Comparison of ENCODE assay signal across 17 cellular contexts in the genomic region with DNA sequence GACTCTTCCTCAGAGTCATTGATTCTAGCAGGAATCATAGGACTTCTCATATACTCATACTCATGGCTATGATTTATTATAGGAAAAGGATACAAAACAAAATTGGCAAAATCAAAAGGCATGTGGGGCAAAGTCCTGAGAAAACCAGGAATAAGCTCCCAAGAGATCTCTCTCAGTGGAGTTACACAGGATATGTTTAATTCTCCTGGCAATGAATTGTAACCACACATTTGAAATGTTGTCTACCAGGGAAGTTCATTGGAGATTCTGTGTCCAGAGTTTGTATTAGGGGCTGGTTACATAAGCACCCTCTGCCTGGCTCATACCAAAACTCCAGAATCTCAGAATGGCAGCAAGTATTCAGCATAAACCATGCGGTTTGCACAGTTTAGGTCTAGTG.
"Had no signal": no experiment of that assay in that cellular context is flagged by ENCODE, and none has a peak within 500 bp of the region (broad histone marks: within the 10 kb centered on the region; RNA-seq: fewer than 3 reads in every experiment).

No MANE protein-coding gene starts in this region.

- H2AFZ ChIP-seq: PC-9 had no signal

- H3K4me2 ChIP-seq: PC-9 had no signal

- DNase-seq: activated CD4-positive, alpha-beta T cell treated with anti-CD3 and anti-CD28 coated beads for 4 hours; activated CD4-positive, alpha-beta T cell treated with anti-CD3 and anti-CD28 coated beads, Interleukin-2, amount 50 U/mL, for 4 hours; activated CD8-positive, alpha-beta memory T cell treated with anti-CD3 and anti-CD28 coated beads, Interleukin-2, amount 50 U/mL, for 48 hours; activated CD8-positive, alpha-beta T cell treated with anti-CD3 and anti-CD28 coated beads, Interleukin-2, amount 10 ng/mL, durations not matched to agents 7 days and 5 days; activated effector memory CD4-positive, alpha-beta T cell treated with anti-CD3 and anti-CD28 coated beads, Interleukin-2, amount 50 U/mL, for 16 hours; activated naive CD4-positive, alpha-beta T cell treated with Interleukin-2 at 50 U/mL for 16 hours; activated naive CD8-positive, alpha-beta T cell treated with anti-CD3 and anti-CD28 coated beads, Interleukin-2, amount 50 U/mL, for 24 hours; activated T-cell treated with anti-CD3 and anti-CD28 coated beads, Interleukin-2, amount 50 U/mL, for 4 hours; amniotic stem cell; KG1; NCI-H1048; NCI-H146; NCI-H187 treated with DMSO at 0.1 percent for 48 hours; NCI-H2081 treated with DMSO at 0.1 percent for 48 hours; NCI-H524; PC-9; SHP77 treated with DMSO at 0.1 percent for 48 hours had no signal

- H3K4me3 ChIP-seq: PC-9 had no signal

- H3K27ac ChIP-seq: PC-9 had no signal
